1 cellular context compared by ENCODE assay signal in the genomic region with DNA sequence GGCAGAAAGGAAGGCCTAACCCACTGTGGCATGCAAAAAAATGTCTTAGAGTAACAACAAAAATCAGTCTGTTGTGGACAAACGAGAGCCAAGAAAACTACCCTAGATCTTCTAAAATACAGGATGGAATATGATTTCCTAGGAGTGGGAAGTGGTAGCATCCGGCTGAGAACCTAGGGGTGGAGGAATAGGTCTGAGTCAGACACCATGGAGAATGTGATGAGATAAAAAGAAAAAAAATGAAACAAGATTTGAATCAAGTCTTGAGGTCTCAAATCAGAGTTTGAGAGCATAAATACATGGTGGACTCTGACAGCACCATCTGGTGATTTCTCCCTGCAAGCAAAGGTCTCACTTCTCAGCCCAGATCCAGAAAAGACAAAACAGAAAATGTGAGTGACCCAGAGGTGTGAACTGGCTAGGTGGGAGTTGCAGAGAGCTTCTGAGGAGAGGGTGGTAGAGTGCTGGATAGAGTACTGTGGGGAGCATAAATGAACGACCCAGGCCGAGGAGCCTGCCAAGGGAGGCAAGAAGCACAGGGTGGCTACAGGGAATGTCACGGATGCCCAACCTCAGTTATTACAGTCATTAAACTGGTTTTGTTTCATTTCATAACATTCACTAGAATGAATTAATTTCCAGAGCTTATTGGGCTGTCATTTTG.
A peak's percentile ranks its signal among the peaks of the same experiment; 100 is the strongest.
TF ChIP-seq lines count a peak whose summit lies in the region.

No MANE protein-coding gene starts in this region.

TF ChIP-seq in endothelial cell of umbilical vein, 7 proteins besides CTCF, POLR2A, EP300 and RAD21 (continued from another document):
- no peak for TF ChIP-seq GATA2 (IDR thresholded peaks at IDR 0.05; ENCODE audit: insufficient read depth, insufficient read length, low read depth, low read length)
- TF ChIP-seq POLR2AphosphoS5 (IDR thresholded peaks at IDR 0.05; ENCODE audit: insufficient read depth, low read depth, low read length): peak; percentile 25
